Comparison of ENCODE assay signal across 15 cellular contexts in the genomic region with DNA sequence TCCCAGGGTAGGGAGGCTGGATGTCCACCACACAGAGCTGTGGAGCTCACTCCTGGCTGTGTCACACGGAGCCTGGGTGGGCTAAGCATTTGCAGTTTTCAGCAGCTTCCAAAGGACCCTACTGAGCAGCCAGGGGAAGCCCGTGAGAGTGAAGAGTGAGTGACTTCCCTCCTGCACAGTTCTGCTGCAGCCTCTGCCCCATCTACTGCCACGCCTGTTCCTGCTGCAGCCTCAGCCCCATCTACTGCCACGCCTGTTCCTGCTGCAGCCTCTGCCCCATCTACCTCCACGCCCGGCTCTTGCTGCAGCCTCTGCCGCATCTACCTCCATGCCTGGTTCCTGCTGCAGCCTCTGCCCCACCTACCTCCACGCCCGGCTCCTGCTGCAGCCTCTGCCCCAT. TPM values are rescaled to one million over a fixed set of nuclear protein-coding genes. Genes with fewer than 3 reads are reported as not detected.
DNase-seq lines count a peak whose midpoint lies in the region; ATAC-seq, FAIRE-seq and TF ChIP-seq lines count a peak whose summit lies in the region.
"Had no signal": no experiment of that assay in that cellular context is flagged by ENCODE, and none has a peak within 500 bp of the region (broad histone marks: within the 10 kb centered on the region; RNA-seq: fewer than 3 reads in every experiment).

No MANE protein-coding gene starts in this region.

- WGBS in A549 (ENCODE audit: missing lambda C conversion rate) = 32% methylated on average over 9 of the region's 9 CpGs

- CTCF ChIA-PET in A549 (lab: Yijun Ruan, JAX) = interaction anchor here (0.7 to 2.9 kb wide), 5 partner anchors 10 to 65 kb away, joined by 3 to 9 read pairs (median 5); no protein-coding TSS in a partner anchor
- CTCF ChIA-PET in CD4-positive, alpha-beta T cell (lab: Charles Lee) = interaction anchor here (0.7 to 1.7 kb wide), 3 partner anchors 11 to 43 kb away, joined by 3 to 6 read pairs (median 5); no protein-coding TSS in a partner anchor

- H3K4me1 ChIP-seq in A549 (peaks cover 38% of the 10 kb centered on the region), kidney (ENCODE audit: control insufficient read depth in 1 of 2, insufficient read depth in 1 of 2, low read depth in 1 of 2, low read length in 2 of 2) (peaks cover 0 to 9% of the 10 kb centered on the region in 2 donors)

- H3K27ac ChIP-seq in A549 = peak overlapping the region in 1 of 2 experiments; percentile 4; a peak in 1 of 6 replicates
- no peak overlapping the region for H3K27ac ChIP-seq in CD4-positive, alpha-beta T cell (ENCODE audit: low read depth, low read length)
- no peak overlapping the region for H3K27ac ChIP-seq in kidney (ENCODE audit: low read depth in 2 of 2, low read length in 2 of 2)
- H3K27ac ChIP-seq: PC-9, sigmoid colon had no signal

- no peaks in the 10 kb centered on the region for H3K9me3 Mint-ChIP-seq in CD4-positive, alpha-beta T cell
- H3K9me3 Mint-ChIP-seq: nephron progenitor cell had no signal

- H3K4me3 Mint-ChIP-seq in CD4-positive, alpha-beta T cell = peak overlapping the region; percentile 84
- peak overlapping the region; percentile 87 for H3K4me3 Mint-ChIP-seq in T-helper 17 cell

- peak overlapping the region; percentile 90 for H3K27ac Mint-ChIP-seq in CD4-positive, alpha-beta T cell
- H3K27ac Mint-ChIP-seq in T-helper 17 cell = peak overlapping the region; percentile 90
- H3K27ac Mint-ChIP-seq: nephron progenitor cell had no signal

- H3K27me3 Mint-ChIP-seq in CD4-positive, alpha-beta T cell = no peaks in the 10 kb centered on the region
- no peaks in the 10 kb centered on the region for H3K27me3 Mint-ChIP-seq in T-helper 17 cell

- peaks cover 58% of the 10 kb centered on the region for H3K4me1 Mint-ChIP-seq in CD4-positive, alpha-beta T cell (ENCODE audit: low read depth)
- peaks cover 39% of the 10 kb centered on the region for H3K4me1 Mint-ChIP-seq in T-helper 17 cell

- intact Hi-C loops in CD4-positive, alpha-beta T cell (cut with DNase I, micrococcal nuclease) = loop anchor here (5.0 to 10.0 kb wide), 5 partner anchors 108 to 960 kb away; a partner anchor contains a TSS
- intact Hi-C loops in kidney (cut with DNase I) = no loop called here

- FAIRE-seq in A549 (lab: Jason Lieb, UNC) (no peak), kidney (lab: Jason Lieb, UNC) (no peak)
- FAIRE-seq: HepG2 had no signal

- H3K9ac ChIP-seq in kidney (ENCODE audit: low read length in 2 of 2) = no peak overlapping the region

- TF ChIP-seq CTCF in A549 (IDR thresholded peaks at IDR 0.05) (no peak), epithelial cell of esophagus (IDR thresholded peaks at IDR 0.05; ENCODE audit: insufficient read depth, low read depth, low read length, missing control alignments) (no peak), kidney (IDR thresholded peaks at IDR 0.05; ENCODE audit: borderline replicate concordance, extremely low read depth, insufficient read depth) (no peak)
- TF ChIP-seq CTCF in CD4-positive, alpha-beta T cell (IDR thresholded peaks at IDR 0.05) = no peak

- H3K4me3 ChIP-seq in A549 (no peak overlapping the region), epithelial cell of esophagus (ENCODE audit: low read length) (no peak overlapping the region), kidney (ENCODE audit: low read length in 2 of 2) (no peak overlapping the region)
- H3K4me3 ChIP-seq: PC-9, sigmoid colon had no signal

- no peak for DNase-seq in A549 (ENCODE audit: low read depth in 1 of 2, low spot score in 1 of 2)
- peak in 9 of 10 experiments; percentile 34 to 67 (median 49) for DNase-seq in CD4-positive, alpha-beta T cell
- no peak for DNase-seq in T-helper 17 cell
- DNase-seq in epithelial cell of esophagus (ENCODE audit: low read depth) = peak; percentile 45
- no peak for DNase-seq in amygdala (lab: John Stamatoyannopoulos, UW)
- no peak for DNase-seq in DMS114 treated with DMSO at 0.1 percent for 48 hours (lab: John Stamatoyannopoulos, UW; ENCODE audit: unreplicated experiment)
- DNase-seq in kidney = no peak
- DNase-seq in AG20443 (ENCODE audit: low spot score) = no peak
- DNase-seq: NCI-H1417 treated with DMSO at 0.1 percent for 48 hours, NCI-H446, nephron progenitor cell, PC-9, sigmoid colon had no signal

- POLR2A ChIA-PET in A549 (lab: Yijun Ruan, JAX) = no interaction called here
- POLR2A ChIA-PET in CD4-positive, alpha-beta T cell (lab: Charles Lee) = interaction anchor here (0.6 to 3.0 kb wide), 5 partner anchors 11 to 93 kb away, joined by 3 to 22 read pairs (median 4); a partner anchor contains a TSS

- no peaks in the 10 kb centered on the region for H3K36me3 ChIP-seq in kidney (ENCODE audit: control insufficient read depth in 1 of 2, insufficient read depth in 2 of 2, low read length in 2 of 2)
- H3K36me3 ChIP-seq: sigmoid colon had no signal

- no peak for TF ChIP-seq POLR2A in A549 (IDR thresholded peaks at IDR 0.05; ENCODE audit: low read length)

- H3K4me2 ChIP-seq in A549 = peak overlapping the region; percentile 48
- H3K4me2 ChIP-seq: PC-9 had no signal

- H3K27me3 ChIP-seq in CD4-positive, alpha-beta T cell (ENCODE audit: control insufficient read depth, insufficient read depth, low read length) = no peaks in the 10 kb centered on the region
- H3K27me3 ChIP-seq: sigmoid colon had no signal

- TF ChIP-seq EP300 in A549 (IDR thresholded peaks at IDR 0.05) = no peak

- peaks cover 14% of the 10 kb centered on the region for H3K36me3 Mint-ChIP-seq in CD4-positive, alpha-beta T cell (ENCODE audit: low read depth)
- H3K36me3 Mint-ChIP-seq in T-helper 17 cell (ENCODE audit: low read depth) = no peaks in the 10 kb centered on the region

- TF ChIP-seq RAD21 in A549 (conservative IDR thresholded peaks at IDR 0.05 in 1 of 2, IDR thresholded peaks at IDR 0.05 in 1 of 2) = no peak

- ATAC-seq in A549 = no peak
- ATAC-seq in CD4-positive, alpha-beta T cell (ENCODE audit: poor library complexity) = peak; percentile 51
- peak; percentile 48 for ATAC-seq in T-helper 17 cell
- ATAC-seq: HepG2 had no signal

- H3K9me3 ChIP-seq in A549 = no peaks in the 10 kb centered on the region
- H3K9me3 ChIP-seq in CD4-positive, alpha-beta T cell (ENCODE audit: control insufficient read depth, low read length) = no peaks in the 10 kb centered on the region
- H3K9me3 ChIP-seq in T-helper 17 cell (ENCODE audit: control insufficient read depth, low read length, poor library complexity, severe bottlenecking) = no peaks in the 10 kb centered on the region
- H3K9me3 ChIP-seq in kidney (ENCODE audit: control insufficient read depth in 1 of 2, low read length in 2 of 2) = no peaks in the 10 kb centered on the region
- H3K9me3 ChIP-seq: sigmoid colon had no signal

RNA-seq across cellular contexts. Expression of a gene that starts 12.2 kb away (rescaled TPM):
- 1.4 TPM in 2 replicates for polyA plus RNA-seq in A549 (2011; rRNA removed)
- polyA plus RNA-seq in A549 (2012; cell fraction: cytosol; rRNA removed) = 2.2 and 4.0 TPM in 2 replicates
- 39.8 and 45.3 TPM in 2 replicates for polyA plus RNA-seq in A549 (2012; cell fraction: nucleus; rRNA removed)
- polyA plus RNA-seq in A549 (2017; fragmentation: RNase III; extraction: RNeasy Plus Mini Kit Qiagen cat#74134 plus additional on column Dnase treatment) = 4.1 to 5.2 TPM (median 4.4 TPM) in 3 replicates
- 0.66 and 1.2 TPM in 2 replicates for polyA minus RNA-seq in A549 (2011; rRNA and poly(A)+ RNA removed)
- 10 to 100 TPM; 95.6 to 95.9 TPM for total RNA-seq in CD4-positive, alpha-beta T cell
- total RNA-seq in T-helper 17 cell = 100 to 1,000 TPM; 157 to 188 TPM
- total RNA-seq in kidney = 16.6 TPM
- polyA plus RNA-seq in kidney (ENCODE audit: insufficient read depth, low read depth, low replicate concordance) = 3.4 TPM

RNA-seq across cellular contexts. Expression of a gene that starts 26.8 kb away (rescaled TPM):
- not detected in 2 replicates for polyA plus RNA-seq in A549 (2011; rRNA removed)
- not detected in 2 replicates for polyA plus RNA-seq in A549 (2012; cell fraction: cytosol; rRNA removed)
- not detected in 2 replicates for polyA plus RNA-seq in A549 (2012; cell fraction: nucleus; rRNA removed)
- not detected in 3 replicates for polyA plus RNA-seq in A549 (2017; fragmentation: RNase III; extraction: RNeasy Plus Mini Kit Qiagen cat#74134 plus additional on column Dnase treatment)
- polyA minus RNA-seq in A549 (2011; rRNA and poly(A)+ RNA removed) = not detected in 2 replicates
- under 1 TPM; 0.11 to 0.14 TPM for total RNA-seq in CD4-positive, alpha-beta T cell
- under 1 TPM; 0.21 to 0.52 TPM for total RNA-seq in T-helper 17 cell
- total RNA-seq in kidney = 3.3 TPM
- 0.39 TPM for polyA plus RNA-seq in kidney (ENCODE audit: insufficient read depth, low read depth, low replicate concordance)
- total RNA-seq: HepG2; PC-9; T-helper 2 cell treated with Interferon-gamma antibody and Interleukin-4, amounts not matched to agents 100 ng/mL and 5 ng/mL, for 36 hours had no signal
- polyA plus RNA-seq: HepG2 had no signal

RNA-seq across cellular contexts. Expression of a gene that starts 34.4 kb away (rescaled TPM):
- polyA plus RNA-seq in A549 (2011; rRNA removed) = not detected in 2 replicates
- polyA plus RNA-seq in A549 (2012; cell fraction: cytosol; rRNA removed) = not detected in 2 replicates
- polyA plus RNA-seq in A549 (2012; cell fraction: nucleus; rRNA removed) = not detected in 2 replicates
- polyA plus RNA-seq in A549 (2017; fragmentation: RNase III; extraction: RNeasy Plus Mini Kit Qiagen cat#74134 plus additional on column Dnase treatment) = not detected in 3 replicates
- not detected in 2 replicates for polyA minus RNA-seq in A549 (2011; rRNA and poly(A)+ RNA removed)
- not detected for total RNA-seq in CD4-positive, alpha-beta T cell
- not detected for total RNA-seq in T-helper 17 cell
- not detected for total RNA-seq in kidney
- not detected for polyA plus RNA-seq in kidney (ENCODE audit: insufficient read depth, low read depth, low replicate concordance)
- total RNA-seq: HepG2; PC-9; sigmoid colon; T-helper 2 cell treated with Interferon-gamma antibody and Interleukin-4, amounts not matched to agents 100 ng/mL and 5 ng/mL, for 36 hours had no signal
- polyA plus RNA-seq: HepG2, sigmoid colon had no signal

RNA-seq across cellular contexts. Expression of a gene that starts 44.2 kb away (rescaled TPM):
- polyA plus RNA-seq in A549 (2011; rRNA removed) (44.5 and 44.9 TPM in 2 replicates), A549 (2017; fragmentation: RNase III; extraction: RNeasy Plus Mini Kit Qiagen cat#74134 plus additional on column Dnase treatment) (32.5 to 35.0 TPM (median 33.6 TPM) in 3 replicates), kidney (ENCODE audit: insufficient read depth, low read depth, low replicate concordance) (93.3 TPM)
- 35.7 and 43.6 TPM in 2 replicates for polyA plus RNA-seq in A549 (2012; cell fraction: cytosol; rRNA removed)
- polyA plus RNA-seq in A549 (2012; cell fraction: nucleus; rRNA removed) = 68.0 and 91.7 TPM in 2 replicates
- 57.5 and 75.3 TPM in 2 replicates for polyA minus RNA-seq in A549 (2011; rRNA and poly(A)+ RNA removed)
- 10 to 100 TPM; 89.3 to 94.2 TPM for total RNA-seq in CD4-positive, alpha-beta T cell
- total RNA-seq in T-helper 17 cell (10 to 100 TPM; 73.6 to 75.4 TPM), kidney (61.4 TPM)

RNA-seq across cellular contexts. Expression of a gene that starts 44.3 kb away (rescaled TPM):
- polyA plus RNA-seq in A549 (2011; rRNA removed) (39.4 and 40.2 TPM in 2 replicates), A549 (2017; fragmentation: RNase III; extraction: RNeasy Plus Mini Kit Qiagen cat#74134 plus additional on column Dnase treatment) (41.1 to 43.6 TPM (median 41.7 TPM) in 3 replicates), kidney (ENCODE audit: insufficient read depth, low read depth, low replicate concordance) (50.7 TPM)
- polyA plus RNA-seq in A549 (2012; cell fraction: cytosol; rRNA removed) = 95.1 and 97.8 TPM in 2 replicates
- polyA plus RNA-seq in A549 (2012; cell fraction: nucleus; rRNA removed) = 61.6 and 72.9 TPM in 2 replicates
- polyA minus RNA-seq in A549 (2011; rRNA and poly(A)+ RNA removed) = 22.7 and 23.3 TPM in 2 replicates
- total RNA-seq in CD4-positive, alpha-beta T cell = 10 to 100 TPM; 38.1 to 40.9 TPM
- total RNA-seq in T-helper 17 cell (10 to 100 TPM; 28.1 to 33.2 TPM), kidney (35.6 TPM)

Comparison
In these comparisons a context has a peak if more than half of its experiments do, and no peak if none do; other contexts are left out.
1. ATAC-seq: peak in CD4-positive, alpha-beta T cell (single experiment) and T-helper 17 cell (single experiment); none in A549 (0 of 2).
2. DNase-seq: peak in CD4-positive, alpha-beta T cell (9 of 10) and epithelial cell of esophagus (single experiment); none in A549 (0 of 2), T-helper 17 cell (0 of 3), amygdala (0 of 56), DMS114 treated with DMSO at 0.1 percent for 48 hours (single experiment), kidney (single experiment) and AG20443 (single experiment).